Comparison of ENCODE assay signal across 9 cellular contexts in genomic region chr9:81113408-81114124, GRCh38.
A peak's percentile ranks its signal among the peaks of the same experiment; 100 is the strongest.
DNase-seq lines count a peak whose midpoint lies in the region; ATAC-seq and TF ChIP-seq lines count a peak whose summit lies in the region.
"Had no signal": no experiment of that assay in that cellular context is flagged by ENCODE, and none has a peak within 500 bp of the region (broad histone marks: within the 10 kb centered on the region; RNA-seq: fewer than 3 reads in every experiment).

No MANE protein-coding gene starts in this region.

- in situ Hi-C loops in ACHN (cut with HindIII; ENCODE audit: low pct_ligation_motif_present, low pct_unique_long_range_greater_than_20kb, low sequenced_read_pairs), result no loop called here

- TF ChIP-seq CTCF in nephron (IDR thresholded peaks at IDR 0.05; ENCODE audit: unreplicated experiment in 3 of 3), result no peak

- H3K9me3 ChIP-seq in KOPT-K1 (ENCODE audit: insufficient read depth, low read length, poor library complexity, severe bottlenecking), result no peaks in the 10 kb centered on the region

- H3K27ac ChIP-seq in KOPT-K1 (ENCODE audit: low read depth, low read length, poor library complexity, severe bottlenecking), result peak overlapping the region; percentile 82

- no peak overlapping the region for H3K4me3 Mint-ChIP-seq in nephron
- H3K4me3 Mint-ChIP-seq: T-cell had no signal

- ATAC-seq in GM21390 (IDR thresholded peaks at IDR 0.05; ENCODE audit: unreplicated experiment) (peak; percentile 72), GM21381 (IDR thresholded peaks at IDR 0.05; ENCODE audit: unreplicated experiment) (no peak), HG02840 (IDR thresholded peaks at IDR 0.05; ENCODE audit: low FRiP score, unreplicated experiment) (no peak)

- no peaks in the 10 kb centered on the region for H3K36me3 ChIP-seq in KOPT-K1 (ENCODE audit: insufficient read depth, low read length)

- no peaks in the 10 kb centered on the region for H3K36me3 Mint-ChIP-seq in nephron (ENCODE audit: low read depth)
- H3K36me3 Mint-ChIP-seq: T-cell had no signal

- H3K4me1 Mint-ChIP-seq in nephron, result peaks cover 45% of the 10 kb centered on the region

- H3K27ac Mint-ChIP-seq in nephron, result peak overlapping the region; percentile 11 to 55 (median 20)
- H3K27ac Mint-ChIP-seq: T-cell had no signal

- H3K9me3 Mint-ChIP-seq in nephron, result no peaks in the 10 kb centered on the region

- DNase-seq in NOMO-1 treated with dmso at 0.1 percent for 144 hours (lab: John Stamatoyannopoulos, UW; ENCODE audit: unreplicated experiment) (peak; percentile 66), ACHN (no peak), D341Med (ENCODE audit: low spot score) (no peak)
- DNase-seq: T-cell had no signal

- H3K27me3 Mint-ChIP-seq in nephron (ENCODE audit: low read depth), result peaks cover 4% of the 10 kb centered on the region
